ENCODE assay signal across 8 cellular contexts in the genomic region with DNA sequence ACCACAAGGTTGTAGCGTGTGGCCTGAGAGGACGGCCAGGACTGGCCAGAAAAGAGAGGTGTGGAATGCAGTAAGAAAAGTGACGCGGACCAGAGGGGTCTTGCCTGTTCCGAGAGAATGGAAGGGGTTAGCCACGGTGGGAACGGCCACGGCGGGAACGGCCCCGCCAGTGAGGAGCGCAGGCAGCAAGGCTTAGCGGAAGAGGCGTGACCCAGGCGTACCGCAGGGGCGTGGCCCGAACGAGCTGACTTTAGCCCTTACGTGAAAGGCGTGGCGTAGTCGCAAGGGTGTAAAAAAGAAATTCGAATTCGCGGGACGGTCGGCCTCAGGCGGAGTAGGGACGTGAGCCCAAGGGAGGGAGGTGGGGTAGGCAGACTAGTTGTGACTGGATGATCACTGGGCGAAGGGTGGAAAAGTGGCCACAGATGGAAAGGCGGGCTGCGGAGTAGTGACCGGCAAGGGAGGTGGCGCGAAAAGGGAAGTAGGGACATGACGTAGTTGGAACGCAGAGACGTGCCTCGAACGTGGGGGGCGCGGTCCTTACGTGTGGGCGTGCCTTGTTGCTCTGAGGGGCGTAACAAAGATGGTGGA. TPM values are rescaled to one million over a fixed set of nuclear protein-coding genes. Genes with fewer than 3 reads are reported as not detected.
A peak's percentile ranks its signal among the peaks of the same experiment; 100 is the strongest.
DNase-seq lines count a peak whose midpoint lies in the region; ATAC-seq, FAIRE-seq and TF ChIP-seq lines count a peak whose summit lies in the region.

No MANE protein-coding gene starts in this region.

- H3K9me3 ChIP-seq in BE2C = no peaks in the 10 kb centered on the region

- no peaks in the 10 kb centered on the region for H3K9me3 Mint-ChIP-seq in activated CD4-positive, alpha-beta T cell treated with anti-CD3 and anti-CD28 coated beads for 36 hours (ENCODE audit: low read depth)

- H3K4me1 ChIP-seq in BE2C = no peaks in the 10 kb centered on the region

- no peak overlapping the region for H3K27ac Mint-ChIP-seq in activated CD4-positive, alpha-beta T cell treated with anti-CD3 and anti-CD28 coated beads for 36 hours

- no peak for FAIRE-seq in GM19239 (lab: Jason Lieb, UNC)

- H3K4me3 Mint-ChIP-seq in activated CD4-positive, alpha-beta T cell treated with anti-CD3 and anti-CD28 coated beads for 36 hours = no peak overlapping the region

- H3K27me3 Mint-ChIP-seq in activated CD4-positive, alpha-beta T cell treated with anti-CD3 and anti-CD28 coated beads for 36 hours = no peaks in the 10 kb centered on the region

- intact Hi-C loops in activated CD4-positive, alpha-beta T cell treated with anti-CD3 and anti-CD28 coated beads for 36 hours (cut with DNase I, micrococcal nuclease) = loop anchor here (1.0 to 10.0 kb wide), 11 partner anchors 63 to 1044 kb away; a partner anchor contains a TSS

- H3K27ac ChIP-seq in coronary artery = peak overlapping the region; percentile 94 to 100

- peak; percentile 76 for ATAC-seq in HG03439 (IDR thresholded peaks at IDR 0.05; ENCODE audit: unreplicated experiment)
- ATAC-seq in activated CD4-positive, alpha-beta T cell treated with anti-CD3 and anti-CD28 coated beads for 36 hours = peak; percentile 79

- peak; percentile 87 for DNase-seq in BE2C
- DNase-seq in GM19239 (ENCODE audit: insufficient read length, low spot score) = peak; percentile 9
- peak; percentile 75 for DNase-seq in NCI-H510A (lab: John Stamatoyannopoulos, UW)
- DNase-seq in activated CD4-positive, alpha-beta T cell treated with anti-CD3 and anti-CD28 coated beads for 36 hours = peak; percentile 92
- peak; percentile 98 for DNase-seq in coronary artery (ENCODE audit: low spot score)
- peak; percentile 95 for DNase-seq in left kidney (ENCODE audit: low read depth, low spot score)
- DNase-seq in stimulated activated CD4-positive, alpha-beta T cell treated with anti-CD3 and anti-CD28 coated beads, Interleukin-1b, Interleukin-23, amount 100 ng/mL, for 48 hours = peak; percentile 89

- CTCF ChIA-PET in activated CD4-positive, alpha-beta T cell treated with anti-CD3 and anti-CD28 coated beads for 36 hours (lab: Charles Lee) = interaction anchor here (0.7 to 0.8 kb wide), 3 partner anchors 12 to 182 kb away, joined by 3 read pairs; a partner anchor contains a TSS

- TF ChIP-seq CTCF in BE2C (IDR thresholded peaks at IDR 0.05; ENCODE audit: low read depth, low read length) (no peak), coronary artery (IDR thresholded peaks at IDR 0.05) (no peak)

- H3K4me3 ChIP-seq in BE2C (ENCODE audit: low read depth, low read length) (peak overlapping the region; percentile 85), coronary artery (peak overlapping the region; percentile 96)

- H3K27me3 ChIP-seq in BE2C = no peaks in the 10 kb centered on the region

- peaks cover 4% of the 10 kb centered on the region for H3K36me3 Mint-ChIP-seq in activated CD4-positive, alpha-beta T cell treated with anti-CD3 and anti-CD28 coated beads for 36 hours (ENCODE audit: low read depth)

- H3K4me1 Mint-ChIP-seq in activated CD4-positive, alpha-beta T cell treated with anti-CD3 and anti-CD28 coated beads for 36 hours = peaks cover 25% of the 10 kb centered on the region

- POLR2A ChIA-PET in activated CD4-positive, alpha-beta T cell treated with anti-CD3 and anti-CD28 coated beads for 36 hours (lab: Charles Lee) = interaction anchor here (0.8 to 0.9 kb wide), 2 partner anchors 116 to 184 kb away, joined by 3 read pairs; no protein-coding TSS in a partner anchor

- H3K36me3 ChIP-seq in BE2C = no peaks in the 10 kb centered on the region

RNA-seq across cellular contexts. Expression of a gene that starts 10.4 kb away (rescaled TPM):
- polyA plus RNA-seq in BE2C (2012; ENCODE audit: insufficient read depth, insufficient read length, low read depth) = not detected
- total RNA-seq in activated CD4-positive, alpha-beta T cell treated with anti-CD3 and anti-CD28 coated beads for 36 hours = under 1 TPM; 0.61 to 0.62 TPM

Comparison
In these comparisons a context has a peak if more than half of its experiments do, and no peak if none do; other contexts are left out.
1. Peak in every context shown above with its lines: DNase-seq, ATAC-seq, H3K4me3 ChIP-seq and H3K27ac ChIP-seq.
2. DNase-seq: peak in every context shown above with its lines; median percentile 98 in coronary artery; 95 in left kidney; 92 in activated CD4-positive, alpha-beta T cell treated with anti-CD3 and anti-CD28 coated beads for 36 hours; 89 in stimulated activated CD4-positive, alpha-beta T cell treated with anti-CD3 and anti-CD28 coated beads, Interleukin-1b, Interleukin-23, amount 100 ng/mL, for 48 hours; 87 in BE2C; 75 in NCI-H510A; 9 in GM19239.